15 cellular contexts compared by ENCODE assay signal in genomic region chr19:8302734-8303133, GRCh38. TPM values are rescaled to one million over a fixed set of nuclear protein-coding genes. Genes with fewer than 3 reads are reported as not detected.
A peak's percentile ranks its signal among the peaks of the same experiment; 100 is the strongest.
DNase-seq lines count a peak whose midpoint lies in the region; ATAC-seq and TF ChIP-seq lines count a peak whose summit lies in the region.
"Had no signal": no experiment of that assay in that cellular context is flagged by ENCODE, and none has a peak within 500 bp of the region (broad histone marks: within the 10 kb centered on the region; RNA-seq: fewer than 3 reads in every experiment).

No MANE protein-coding gene starts in this region.

- no peak overlapping the region for H2BK120ac ChIP-seq in IMR-90 (ENCODE audit: low read depth, low read length)

- no peak overlapping the region for H3K27ac ChIP-seq in IMR-90 (ENCODE audit: insufficient read depth, low read length)
- H3K27ac ChIP-seq: adrenal gland, C4-2B, gastroesophageal sphincter had no signal

- no peaks in the 10 kb centered on the region for H3K9me3 ChIP-seq in IMR-90 (ENCODE audit: control insufficient read depth, insufficient read depth, low read length)
- H3K9me3 ChIP-seq: adrenal gland, gastroesophageal sphincter had no signal

- POLR2A ChIA-PET in activated CD4-positive, alpha-beta T cell treated with anti-CD3 and anti-CD28 coated beads, Interleukin-2, amount 10 ng/mL, durations not matched to agents 7 days and 5 days (lab: Charles Lee) = interaction anchor here (0.6 to 0.7 kb wide), 2 partner anchors 21 to 81 kb away, joined by 3 read pairs; no protein-coding TSS in a partner anchor
- POLR2A ChIA-PET in activated CD4-positive, alpha-beta T cell treated with anti-CD3 and anti-CD28 coated beads for 36 hours (lab: Charles Lee) = no interaction called here
- POLR2A ChIA-PET in IMR-90 (lab: Charles Lee; ENCODE audit: unreplicated experiment) = no interaction called here

- H3K14ac ChIP-seq in IMR-90 (replicated peaks; ENCODE audit: low read depth, low read length) = no peak overlapping the region

- no peaks in the 10 kb centered on the region for H4K20me1 ChIP-seq in IMR-90 (ENCODE audit: insufficient read depth, low read length)

- H2BK20ac ChIP-seq in IMR-90 (ENCODE audit: low read depth, low read length) = no peak overlapping the region

- H3K18ac ChIP-seq in IMR-90 (ENCODE audit: low read depth, low read length) = no peak overlapping the region

- intact Hi-C loops in activated CD4-positive, alpha-beta T cell treated with anti-CD3 and anti-CD28 coated beads for 36 hours (cut with DNase I, micrococcal nuclease) = no loop called here
- intact Hi-C loops in IMR-90 (cut with micrococcal nuclease) (no loop called here), Right ventricle myocardium inferior (cut with DNase I) (no loop called here), posterior vena cava (cut with DNase I) (no loop called here), sciatic nerve (cut with DNase I) (no loop called here)

- 69% methylated on average over 3 of the region's 7 CpGs; no CpG with 5 or more reads in 1 of the 2 experiments for WGBS in IMR-90 (ENCODE audit: extremely low coverage in 2 of 2, insufficient read length in 1 of 2), 2 experiments

- no peaks in the 10 kb centered on the region for H3K27me3 ChIP-seq in IMR-90 (ENCODE audit: control insufficient read depth, insufficient read depth, low read length)
- H3K27me3 ChIP-seq: adrenal gland, gastroesophageal sphincter had no signal

- H4K5ac ChIP-seq in IMR-90 (ENCODE audit: low read depth, low read length) = no peak overlapping the region

- H4K91ac ChIP-seq in IMR-90 (ENCODE audit: insufficient read depth, low read depth, low read length) = no peak overlapping the region

- H3K4me3 Mint-ChIP-seq in activated CD4-positive, alpha-beta T cell treated with anti-CD3 and anti-CD28 coated beads, Interleukin-2, amount 10 ng/mL, durations not matched to agents 7 days and 5 days = no peak overlapping the region
- no peak overlapping the region for H3K4me3 Mint-ChIP-seq in activated CD4-positive, alpha-beta T cell treated with anti-CD3 and anti-CD28 coated beads for 36 hours
- H3K4me3 Mint-ChIP-seq: activated T-cell treated with anti-CD3 and anti-CD28 coated beads, Interleukin-2, amount 50 U/mL, for 4 hours had no signal

- H3K4me2 ChIP-seq in IMR-90 (ENCODE audit: low read depth, low read length) = no peak overlapping the region

- H3K56ac ChIP-seq in IMR-90 (ENCODE audit: extremely low read depth, insufficient read depth, low read length) = no peak overlapping the region

- H3K23ac ChIP-seq in IMR-90 (ENCODE audit: low read depth, low read length) = no peak overlapping the region

- dilution Hi-C loops in IMR-90 (cut with HindIII; ENCODE audit: low sequenced_read_pairs, unreplicated experiment) = no loop called here

- no peak for ATAC-seq in activated CD4-positive, alpha-beta T cell treated with anti-CD3 and anti-CD28 coated beads for 36 hours
- ATAC-seq in IMR-90 (ENCODE audit: low read depth) = peak; percentile 10; the same call in 1 of the 2 replicates
- peak; percentile 6 for ATAC-seq in Right ventricle myocardium inferior
- no peak for ATAC-seq in sciatic nerve
- no peak for ATAC-seq in HG03175 (IDR thresholded peaks at IDR 0.05; ENCODE audit: unreplicated experiment)
- ATAC-seq: activated T-cell treated with anti-CD3 and anti-CD28 coated beads, Interleukin-2, amount 50 U/mL, for 4 hours had no signal

- no peak overlapping the region for H4K8ac ChIP-seq in IMR-90 (ENCODE audit: low read depth in 2 of 2, low read length in 2 of 2)

- H2AK5ac ChIP-seq in IMR-90 (ENCODE audit: low read depth, low read length) = no peak overlapping the region

- DNase-seq in activated CD4-positive, alpha-beta T cell treated with anti-CD3 and anti-CD28 coated beads, Interleukin-2, amount 10 ng/mL, durations not matched to agents 7 days and 5 days = peak; percentile 2
- DNase-seq in activated CD4-positive, alpha-beta T cell treated with anti-CD3 and anti-CD28 coated beads for 36 hours = no peak
- no peak for DNase-seq in IMR-90
- no peak for DNase-seq in Right ventricle myocardium inferior (ENCODE audit: missing footprints)
- peak; percentile 44 for DNase-seq in posterior vena cava (ENCODE audit: low spot score)
- DNase-seq in stimulated activated naive CD4-positive, alpha-beta T cell treated with Interleukin-2 at 50 U/mL for 16 hours (lab: John Stamatoyannopoulos, UW) = no peak
- DNase-seq in sciatic nerve (ENCODE audit: low spot score) = no peak
- DNase-seq: activated T-cell treated with anti-CD3 and anti-CD28 coated beads, Interleukin-2, amount 50 U/mL, for 4 hours; NCI-H1417 treated with DMSO at 0.1 percent for 48 hours; NCI-H526 treated with DMSO at 0.1 percent for 48 hours had no signal

- CTCF ChIA-PET in activated CD4-positive, alpha-beta T cell treated with anti-CD3 and anti-CD28 coated beads, Interleukin-2, amount 10 ng/mL, durations not matched to agents 7 days and 5 days (lab: Charles Lee) = interaction anchor here (0.6 to 1.4 kb wide), 2 partner anchors 9 to 508 kb away, joined by 3 to 4 read pairs; no protein-coding TSS in a partner anchor
- CTCF ChIA-PET in activated CD4-positive, alpha-beta T cell treated with anti-CD3 and anti-CD28 coated beads for 36 hours (lab: Charles Lee) = interaction anchor here (0.6 kb wide), 1 partner anchor 644 kb away, joined by 3 read pairs; no protein-coding TSS in a partner anchor
- CTCF ChIA-PET in IMR-90 (lab: Yijun Ruan, JAX) = no interaction called here

- 0 out of 2 replicates have a peak, but pooled peaks cover 2% of the 10 kb centered on the region for H3K36me3 ChIP-seq in IMR-90 (ENCODE audit: control insufficient read depth, insufficient read depth, low read length)
- H3K36me3 ChIP-seq: adrenal gland had no signal

- H3K27ac Mint-ChIP-seq in activated CD4-positive, alpha-beta T cell treated with anti-CD3 and anti-CD28 coated beads, Interleukin-2, amount 10 ng/mL, durations not matched to agents 7 days and 5 days = no peak overlapping the region
- no peak overlapping the region for H3K27ac Mint-ChIP-seq in activated CD4-positive, alpha-beta T cell treated with anti-CD3 and anti-CD28 coated beads for 36 hours

- peaks cover 19% of the 10 kb centered on the region for H3K4me1 Mint-ChIP-seq in activated CD4-positive, alpha-beta T cell treated with anti-CD3 and anti-CD28 coated beads, Interleukin-2, amount 10 ng/mL, durations not matched to agents 7 days and 5 days
- H3K4me1 Mint-ChIP-seq in activated CD4-positive, alpha-beta T cell treated with anti-CD3 and anti-CD28 coated beads for 36 hours = peaks cover 20% of the 10 kb centered on the region

- no peaks in the 10 kb centered on the region for H3K27me3 Mint-ChIP-seq in activated CD4-positive, alpha-beta T cell treated with anti-CD3 and anti-CD28 coated beads, Interleukin-2, amount 10 ng/mL, durations not matched to agents 7 days and 5 days
- no peaks in the 10 kb centered on the region for H3K27me3 Mint-ChIP-seq in activated CD4-positive, alpha-beta T cell treated with anti-CD3 and anti-CD28 coated beads for 36 hours

- H3K4me1 ChIP-seq in IMR-90 (ENCODE audit: control insufficient read depth, insufficient read depth, low read length) = peaks cover 5% of the 10 kb centered on the region

- no peak overlapping the region for H3K4ac ChIP-seq in IMR-90 (ENCODE audit: low read depth, low read length)

- H2BK15ac ChIP-seq in IMR-90 (ENCODE audit: low read depth, low read length) = no peak overlapping the region

- in situ Hi-C loops in IMR-90 (cut with MboI; ENCODE audit: low sequenced_read_pairs) = no loop called here

- H3K9me3 Mint-ChIP-seq in activated CD4-positive, alpha-beta T cell treated with anti-CD3 and anti-CD28 coated beads, Interleukin-2, amount 10 ng/mL, durations not matched to agents 7 days and 5 days = no peaks in the 10 kb centered on the region
- no peaks in the 10 kb centered on the region for H3K9me3 Mint-ChIP-seq in activated CD4-positive, alpha-beta T cell treated with anti-CD3 and anti-CD28 coated beads for 36 hours (ENCODE audit: low read depth)
- H3K9me3 Mint-ChIP-seq: activated T-cell treated with anti-CD3 and anti-CD28 coated beads, Interleukin-2, amount 50 U/mL, for 4 hours had no signal

- no peak overlapping the region for H3K4me3 ChIP-seq in IMR-90 (ENCODE audit: insufficient read depth, low read depth, low read length)
- H3K4me3 ChIP-seq: adrenal gland, gastroesophageal sphincter had no signal

- no peak overlapping the region for H2BK5ac ChIP-seq in IMR-90 (ENCODE audit: low read depth, low read length, poor library complexity, severe bottlenecking)

- TF ChIP-seq POLR2A in IMR-90 (IDR thresholded peaks at IDR 0.05; ENCODE audit: low read depth, low read length) = no peak

- H3K79me1 ChIP-seq in IMR-90 (ENCODE audit: low read depth in 1 of 2, low read length in 2 of 2) = peaks cover 6 to 19% of the 10 kb centered on the region in 2 experiments; a peak in 3 of 4 replicates

- H3K9me1 ChIP-seq in IMR-90 (ENCODE audit: insufficient read depth, low read length) = peaks cover 3% of the 10 kb centered on the region; the same call in 1 of the 2 replicates

- H3K36me3 Mint-ChIP-seq in activated CD4-positive, alpha-beta T cell treated with anti-CD3 and anti-CD28 coated beads, Interleukin-2, amount 10 ng/mL, durations not matched to agents 7 days and 5 days (ENCODE audit: low read depth) = peaks cover 12% of the 10 kb centered on the region
- H3K36me3 Mint-ChIP-seq in activated CD4-positive, alpha-beta T cell treated with anti-CD3 and anti-CD28 coated beads for 36 hours (ENCODE audit: low read depth) = peaks cover 18% of the 10 kb centered on the region

- no peak overlapping the region for H3K9ac ChIP-seq in IMR-90 (ENCODE audit: low read depth, low read length)

- BruUV-seq in IMR-90 (replicated peaks; lab: Mats Ljungman, UMichigan) = no TSS peak

- H2AFZ ChIP-seq in IMR-90 (replicated peaks; ENCODE audit: low read length, poor library complexity) = no peak overlapping the region

- TF ChIP-seq CTCF in IMR-90 (conservative IDR thresholded peaks at IDR 0.05; ENCODE audit: low read depth, low read length) = no peak

- H2AK9ac ChIP-seq in IMR-90 (replicated peaks; ENCODE audit: low read depth, low read length, poor library complexity) = no peak overlapping the region

- TF ChIP-seq RAD21 in IMR-90 (IDR thresholded peaks at IDR 0.05; ENCODE audit: low read length) = no peak

RNA-seq across cellular contexts. Expression of gene CD320, which starts 5.4 kb away (rescaled TPM):
- 10 to 100 TPM; 32.1 to 36.3 TPM for total RNA-seq in activated CD4-positive, alpha-beta T cell treated with anti-CD3 and anti-CD28 coated beads, Interleukin-2, amount 10 ng/mL, durations not matched to agents 7 days and 5 days
- total RNA-seq in activated CD4-positive, alpha-beta T cell treated with anti-CD3 and anti-CD28 coated beads for 36 hours = 10 to 100 TPM; 39.9 to 41.4 TPM
- 13.3 and 15.8 TPM in 2 replicates for total RNA-seq in IMR-90 (2012; rRNA removed)
- polyA plus RNA-seq in IMR-90 (2012; rRNA removed) = 78.5 and 101 TPM in 2 replicates
- 154 and 169 TPM in 2 replicates for polyA plus RNA-seq in IMR-90 (2012; cell fraction: cytosol; rRNA removed)
- polyA plus RNA-seq in IMR-90 (2012; cell fraction: nucleus; rRNA removed; ENCODE audit: low replicate concordance) = 36.8 and 84.4 TPM in 2 replicates
- 32.9 TPM for total RNA-seq in Right ventricle myocardium inferior
- 10 to 100 TPM; 29.2 to 31.6 TPM for total RNA-seq in posterior vena cava
- total RNA-seq in sciatic nerve = 23.8 TPM

RNA-seq across cellular contexts. Expression of gene NDUFA7, which starts 18.4 kb away (rescaled TPM):
- 10 to 100 TPM; 61.8 to 65.6 TPM for total RNA-seq in activated CD4-positive, alpha-beta T cell treated with anti-CD3 and anti-CD28 coated beads, Interleukin-2, amount 10 ng/mL, durations not matched to agents 7 days and 5 days
- 100 to 1,000 TPM in 1 of 2 experiments, 10 to 100 TPM in 1; 90.9 to 112 TPM for total RNA-seq in activated CD4-positive, alpha-beta T cell treated with anti-CD3 and anti-CD28 coated beads for 36 hours
- total RNA-seq in IMR-90 (2012; rRNA removed) = 15.8 and 20.6 TPM in 2 replicates
- 50.7 and 67.9 TPM in 2 replicates for polyA plus RNA-seq in IMR-90 (2012; rRNA removed)
- 89.2 and 152 TPM in 2 replicates for polyA plus RNA-seq in IMR-90 (2012; cell fraction: cytosol; rRNA removed)
- polyA plus RNA-seq in IMR-90 (2012; cell fraction: nucleus; rRNA removed; ENCODE audit: low replicate concordance) = 43.7 and 86.3 TPM in 2 replicates
- total RNA-seq in Right ventricle myocardium inferior = 129 TPM
- total RNA-seq in posterior vena cava = 10 to 100 TPM; 29.8 to 31.2 TPM
- 24.7 TPM for total RNA-seq in sciatic nerve

RNA-seq across cellular contexts. Expression of gene RPS28, which starts 18.6 kb away (rescaled TPM):
- total RNA-seq in activated CD4-positive, alpha-beta T cell treated with anti-CD3 and anti-CD28 coated beads, Interleukin-2, amount 10 ng/mL, durations not matched to agents 7 days and 5 days = 1,000 to 10,000 TPM; 1,480 to 2,023 TPM
- total RNA-seq in activated CD4-positive, alpha-beta T cell treated with anti-CD3 and anti-CD28 coated beads for 36 hours = 1,000 to 10,000 TPM; 1,994 to 2,316 TPM
- total RNA-seq in IMR-90 (2012; rRNA removed) (104 and 143 TPM in 2 replicates), Right ventricle myocardium inferior (1,212 TPM), posterior vena cava (100 to 1,000 TPM; 798 to 911 TPM), sciatic nerve (893 TPM)
- 643 and 742 TPM in 2 replicates for polyA plus RNA-seq in IMR-90 (2012; rRNA removed)
- polyA plus RNA-seq in IMR-90 (2012; cell fraction: cytosol; rRNA removed) = 708 and 845 TPM in 2 replicates
- polyA plus RNA-seq in IMR-90 (2012; cell fraction: nucleus; rRNA removed; ENCODE audit: low replicate concordance) = 193 and 240 TPM in 2 replicates

RNA-seq across cellular contexts. Expression of gene KANK3, which starts 40.3 kb away (rescaled TPM):
- 1 to 10 TPM; 1.3 to 2.7 TPM for total RNA-seq in activated CD4-positive, alpha-beta T cell treated with anti-CD3 and anti-CD28 coated beads, Interleukin-2, amount 10 ng/mL, durations not matched to agents 7 days and 5 days
- total RNA-seq in activated CD4-positive, alpha-beta T cell treated with anti-CD3 and anti-CD28 coated beads for 36 hours = 1 to 10 TPM in 1 of 2 experiments, under 1 TPM in 1; 0.98 to 1.1 TPM
- total RNA-seq in IMR-90 (2012; rRNA removed) = not detected in 2 replicates
- polyA plus RNA-seq in IMR-90 (2012; rRNA removed) = 0.04 and 0.07 TPM in 2 replicates
- 0.05 and 0.08 TPM in 2 replicates for polyA plus RNA-seq in IMR-90 (2012; cell fraction: cytosol; rRNA removed)
- polyA plus RNA-seq in IMR-90 (2012; cell fraction: nucleus; rRNA removed; ENCODE audit: low replicate concordance) = 0.18 and 0.84 TPM in 2 replicates
- total RNA-seq in Right ventricle myocardium inferior = 20.5 TPM
- total RNA-seq in posterior vena cava = 10 to 100 TPM; 11.0 to 22.5 TPM
- total RNA-seq in sciatic nerve = 28.2 TPM
- total RNA-seq: osteoblast had no signal

Comparison
In these comparisons a context has a peak if more than half of its experiments do, and no peak if none do; other contexts are left out.
1. DNase-seq: peak in activated CD4-positive, alpha-beta T cell treated with anti-CD3 and anti-CD28 coated beads, Interleukin-2, amount 10 ng/mL, durations not matched to agents 7 days and 5 days (single experiment) and posterior vena cava (single experiment); none in activated CD4-positive, alpha-beta T cell treated with anti-CD3 and anti-CD28 coated beads for 36 hours (single experiment), IMR-90 (single experiment), Right ventricle myocardium inferior (single experiment), stimulated activated naive CD4-positive, alpha-beta T cell treated with Interleukin-2 at 50 U/mL for 16 hours (single experiment) and sciatic nerve (single experiment).
2. ATAC-seq: peak in IMR-90 (single experiment) and Right ventricle myocardium inferior (single experiment); none in activated CD4-positive, alpha-beta T cell treated with anti-CD3 and anti-CD28 coated beads for 36 hours (single experiment), sciatic nerve (single experiment) and HG03175 (single experiment).